Comparison of ENCODE assay signal across 2 cellular contexts in the genomic region with DNA sequence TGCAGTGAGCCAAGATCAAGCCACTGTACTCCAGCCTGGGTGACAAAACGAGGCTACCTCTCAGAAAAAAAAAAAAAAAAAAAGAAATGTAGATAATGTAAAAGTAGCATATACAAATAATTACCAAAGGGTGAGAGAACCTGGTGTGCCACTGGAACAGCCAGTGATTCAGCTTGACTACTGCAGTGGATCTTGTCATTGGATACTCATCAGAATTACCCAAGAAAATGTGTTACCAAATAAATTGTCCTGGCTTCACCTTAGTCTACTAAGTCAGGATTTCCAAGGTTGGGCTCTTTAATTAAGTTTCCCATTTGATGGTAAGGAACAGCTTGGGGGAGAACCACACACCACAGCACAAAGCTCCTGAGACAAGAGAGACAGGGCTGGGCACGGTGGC.
TF ChIP-seq lines count a peak whose summit lies in the region.

No MANE protein-coding gene starts in this region.

TF ChIP-seq in SK-N-SH, 30 proteins besides CTCF, POLR2A, EP300 and RAD21:
- TF ChIP-seq, protein P1, sequence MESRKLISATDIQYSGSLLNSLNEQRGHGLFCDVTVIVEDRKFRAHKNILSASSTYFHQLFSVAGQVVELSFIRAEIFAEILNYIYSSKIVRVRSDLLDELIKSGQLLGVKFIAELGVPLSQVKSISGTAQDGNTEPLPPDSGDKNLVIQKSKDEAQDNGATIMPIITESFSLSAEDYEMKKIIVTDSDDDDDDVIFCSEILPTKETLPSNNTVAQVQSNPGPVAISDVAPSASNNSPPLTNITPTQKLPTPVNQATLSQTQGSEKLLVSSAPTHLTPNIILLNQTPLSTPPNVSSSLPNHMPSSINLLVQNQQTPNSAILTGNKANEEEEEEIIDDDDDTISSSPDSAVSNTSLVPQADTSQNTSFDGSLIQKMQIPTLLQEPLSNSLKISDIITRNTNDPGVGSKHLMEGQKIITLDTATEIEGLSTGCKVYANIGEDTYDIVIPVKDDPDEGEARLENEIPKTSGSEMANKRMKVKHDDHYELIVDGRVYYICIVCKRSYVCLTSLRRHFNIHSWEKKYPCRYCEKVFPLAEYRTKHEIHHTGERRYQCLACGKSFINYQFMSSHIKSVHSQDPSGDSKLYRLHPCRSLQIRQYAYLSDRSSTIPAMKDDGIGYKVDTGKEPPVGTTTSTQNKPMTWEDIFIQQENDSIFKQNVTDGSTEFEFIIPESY (IDR thresholded peaks at IDR 0.05; ENCODE audit: borderline replicate concordance, low read depth), result no peak
- TF ChIP-seq RFX5 (IDR thresholded peaks at IDR 0.05; ENCODE audit: low read length) (no peak), RXRA (IDR thresholded peaks at IDR 0.05; ENCODE audit: borderline replicate concordance, low read depth) (no peak), TCF12 (IDR thresholded peaks at IDR 0.05) (no peak)
- TF ChIP-seq, protein P2, sequence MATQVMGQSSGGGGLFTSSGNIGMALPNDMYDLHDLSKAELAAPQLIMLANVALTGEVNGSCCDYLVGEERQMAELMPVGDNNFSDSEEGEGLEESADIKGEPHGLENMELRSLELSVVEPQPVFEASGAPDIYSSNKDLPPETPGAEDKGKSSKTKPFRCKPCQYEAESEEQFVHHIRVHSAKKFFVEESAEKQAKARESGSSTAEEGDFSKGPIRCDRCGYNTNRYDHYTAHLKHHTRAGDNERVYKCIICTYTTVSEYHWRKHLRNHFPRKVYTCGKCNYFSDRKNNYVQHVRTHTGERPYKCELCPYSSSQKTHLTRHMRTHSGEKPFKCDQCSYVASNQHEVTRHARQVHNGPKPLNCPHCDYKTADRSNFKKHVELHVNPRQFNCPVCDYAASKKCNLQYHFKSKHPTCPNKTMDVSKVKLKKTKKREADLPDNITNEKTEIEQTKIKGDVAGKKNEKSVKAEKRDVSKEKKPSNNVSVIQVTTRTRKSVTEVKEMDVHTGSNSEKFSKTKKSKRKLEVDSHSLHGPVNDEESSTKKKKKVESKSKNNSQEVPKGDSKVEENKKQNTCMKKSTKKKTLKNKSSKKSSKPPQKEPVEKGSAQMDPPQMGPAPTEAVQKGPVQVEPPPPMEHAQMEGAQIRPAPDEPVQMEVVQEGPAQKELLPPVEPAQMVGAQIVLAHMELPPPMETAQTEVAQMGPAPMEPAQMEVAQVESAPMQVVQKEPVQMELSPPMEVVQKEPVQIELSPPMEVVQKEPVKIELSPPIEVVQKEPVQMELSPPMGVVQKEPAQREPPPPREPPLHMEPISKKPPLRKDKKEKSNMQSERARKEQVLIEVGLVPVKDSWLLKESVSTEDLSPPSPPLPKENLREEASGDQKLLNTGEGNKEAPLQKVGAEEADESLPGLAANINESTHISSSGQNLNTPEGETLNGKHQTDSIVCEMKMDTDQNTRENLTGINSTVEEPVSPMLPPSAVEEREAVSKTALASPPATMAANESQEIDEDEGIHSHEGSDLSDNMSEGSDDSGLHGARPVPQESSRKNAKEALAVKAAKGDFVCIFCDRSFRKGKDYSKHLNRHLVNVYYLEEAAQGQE (IDR thresholded peaks at IDR 0.05; ENCODE audit: low read depth, low read length), result no peak
- TF ChIP-seq, protein P3, sequence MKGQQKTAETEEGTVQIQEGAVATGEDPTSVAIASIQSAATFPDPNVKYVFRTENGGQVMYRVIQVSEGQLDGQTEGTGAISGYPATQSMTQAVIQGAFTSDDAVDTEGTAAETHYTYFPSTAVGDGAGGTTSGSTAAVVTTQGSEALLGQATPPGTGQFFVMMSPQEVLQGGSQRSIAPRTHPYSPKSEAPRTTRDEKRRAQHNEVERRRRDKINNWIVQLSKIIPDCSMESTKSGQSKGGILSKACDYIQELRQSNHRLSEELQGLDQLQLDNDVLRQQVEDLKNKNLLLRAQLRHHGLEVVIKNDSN (IDR thresholded peaks at IDR 0.05; ENCODE audit: borderline replicate concordance, low read depth), result no peak

TF ChIP-seq in SK-N-SH treated with all-trans-retinoic acid at 6 μM for 48 hours, 23 proteins besides CTCF, POLR2A, EP300 and RAD21 (continued from another document):
- TF ChIP-seq POU6F1 (CRISPR knock-in tag; IDR thresholded peaks at IDR 0.05; ENCODE audit: borderline replicate concordance, low read depth) (no peak), CSDC2 (CRISPR knock-in tag; IDR thresholded peaks at IDR 0.05) (no peak), ZFP3 (CRISPR knock-in tag; IDR thresholded peaks at IDR 0.05) (no peak), ZNF70 (CRISPR knock-in tag; IDR thresholded peaks at IDR 0.05) (no peak), GLIS3 (CRISPR knock-in tag; IDR thresholded peaks at IDR 0.05) (no peak), TCF4 (CRISPR knock-in tag; IDR thresholded peaks at IDR 0.05; ENCODE audit: borderline replicate concordance) (no peak), SNAI2 (CRISPR knock-in tag; IDR thresholded peaks at IDR 0.05) (no peak), TSHZ2 (CRISPR knock-in tag; IDR thresholded peaks at IDR 0.05) (no peak), ZFP30 (CRISPR knock-in tag; IDR thresholded peaks at IDR 0.05) (no peak), TOX (CRISPR knock-in tag; IDR thresholded peaks at IDR 0.05; ENCODE audit: borderline replicate concordance) (no peak), RARB (CRISPR knock-in tag; IDR thresholded peaks at IDR 0.05) (no peak), OSR1 (CRISPR knock-in tag; IDR thresholded peaks at IDR 0.05) (no peak)
- TF ChIP-seq, protein P4, sequence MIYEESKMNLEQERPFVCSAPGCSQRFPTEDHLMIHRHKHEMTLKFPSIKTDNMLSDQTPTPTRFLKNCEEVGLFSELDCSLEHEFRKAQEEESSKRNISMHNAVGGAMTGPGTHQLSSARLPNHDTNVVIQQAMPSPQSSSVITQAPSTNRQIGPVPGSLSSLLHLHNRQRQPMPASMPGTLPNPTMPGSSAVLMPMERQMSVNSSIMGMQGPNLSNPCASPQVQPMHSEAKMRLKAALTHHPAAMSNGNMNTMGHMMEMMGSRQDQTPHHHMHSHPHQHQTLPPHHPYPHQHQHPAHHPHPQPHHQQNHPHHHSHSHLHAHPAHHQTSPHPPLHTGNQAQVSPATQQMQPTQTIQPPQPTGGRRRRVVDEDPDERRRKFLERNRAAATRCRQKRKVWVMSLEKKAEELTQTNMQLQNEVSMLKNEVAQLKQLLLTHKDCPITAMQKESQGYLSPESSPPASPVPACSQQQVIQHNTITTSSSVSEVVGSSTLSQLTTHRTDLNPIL (CRISPR knock-in tag; IDR thresholded peaks at IDR 0.05; ENCODE audit: low read depth), result no peak
- TF ChIP-seq, protein P5, sequence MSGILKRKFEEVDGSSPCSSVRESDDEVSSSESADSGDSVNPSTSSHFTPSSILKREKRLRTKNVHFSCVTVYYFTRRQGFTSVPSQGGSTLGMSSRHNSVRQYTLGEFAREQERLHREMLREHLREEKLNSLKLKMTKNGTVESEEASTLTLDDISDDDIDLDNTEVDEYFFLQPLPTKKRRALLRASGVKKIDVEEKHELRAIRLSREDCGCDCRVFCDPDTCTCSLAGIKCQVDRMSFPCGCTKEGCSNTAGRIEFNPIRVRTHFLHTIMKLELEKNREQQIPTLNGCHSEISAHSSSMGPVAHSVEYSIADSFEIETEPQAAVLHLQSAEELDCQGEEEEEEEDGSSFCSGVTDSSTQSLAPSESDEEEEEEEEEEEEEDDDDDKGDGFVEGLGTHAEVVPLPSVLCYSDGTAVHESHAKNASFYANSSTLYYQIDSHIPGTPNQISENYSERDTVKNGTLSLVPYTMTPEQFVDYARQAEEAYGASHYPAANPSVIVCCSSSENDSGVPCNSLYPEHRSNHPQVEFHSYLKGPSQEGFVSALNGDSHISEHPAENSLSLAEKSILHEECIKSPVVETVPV (CRISPR knock-in tag; IDR thresholded peaks at IDR 0.05), result no peak
